Comparison of ENCODE assay signal across 17 cellular contexts in the genomic region with DNA sequence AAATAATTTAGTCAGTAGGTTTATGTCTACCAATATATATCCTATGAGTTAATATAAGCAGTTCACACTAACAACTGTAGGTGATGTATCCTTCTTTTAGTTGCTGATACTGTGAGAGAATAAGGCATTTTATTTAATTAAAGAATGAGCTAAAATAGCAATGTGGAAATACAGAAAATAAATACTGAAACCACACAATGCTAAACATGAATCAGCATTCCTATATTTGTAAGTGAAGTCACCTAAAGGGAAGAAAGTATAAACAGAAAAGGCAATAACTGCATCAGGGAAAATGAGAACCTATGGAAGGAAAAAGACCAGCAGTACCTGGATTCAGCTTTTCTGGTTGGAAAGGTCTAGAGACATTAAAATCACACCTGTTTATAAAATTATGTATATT.
DNase-seq lines count a peak whose midpoint lies in the region; FAIRE-seq and TF ChIP-seq lines count a peak whose summit lies in the region.
"Had no signal": no experiment of that assay in that cellular context is flagged by ENCODE, and none has a peak within 500 bp of the region (broad histone marks: within the 10 kb centered on the region; RNA-seq: fewer than 3 reads in every experiment).

No MANE protein-coding gene starts in this region.

- H2BK120ac ChIP-seq in mesenchymal stem cell (ENCODE audit: low read depth, low read length): no peak overlapping the region

- no peak overlapping the region for H2AK5ac ChIP-seq in mesenchymal stem cell (ENCODE audit: low read length, severe bottlenecking)

- CTCF ChIA-PET in OCI-LY7 (lab: Charles Lee; ENCODE audit: unreplicated experiment): no interaction called here

- no peak overlapping the region for H4K91ac ChIP-seq in mesenchymal stem cell (ENCODE audit: low read length)

- in situ Hi-C loops in G401 (cut with HindIII; ENCODE audit: low sequenced_read_pairs): no loop called here

- TF ChIP-seq CTCF in KMS-11 (conservative IDR thresholded peaks at IDR 0.05; ENCODE audit: low read depth, low read length) (no peak), OCI-LY7 (conservative IDR thresholded peaks at IDR 0.05; ENCODE audit: low read length) (no peak)

- H3K4ac ChIP-seq in mesenchymal stem cell (ENCODE audit: low read depth in 1 of 2, low read length in 2 of 2): no peak overlapping the region

- H2AFZ ChIP-seq in KMS-11 (ENCODE audit: low read depth) (no peak overlapping the region), mesenchymal stem cell (ENCODE audit: low read depth, low read length) (no peak overlapping the region), OCI-LY7 (ENCODE audit: low read length) (no peak overlapping the region)
- H2AFZ ChIP-seq: GM23248 had no signal

- H2BK5ac ChIP-seq in mesenchymal stem cell (ENCODE audit: low read depth, low read length, poor library complexity, severe bottlenecking): no peak overlapping the region

- H4K20me1 ChIP-seq in KMS-11 (ENCODE audit: insufficient read depth) (no peaks in the 10 kb centered on the region), OCI-LY7 (ENCODE audit: insufficient read depth, low read length) (no peaks in the 10 kb centered on the region)

- POLR2A ChIA-PET in OCI-LY7 (lab: Charles Lee): interaction anchor here (1.1 to 1.3 kb wide), 2 partner anchors 12 to 233 kb away, joined by 4 to 6 read pairs; no protein-coding TSS in a partner anchor

- H3K79me1 ChIP-seq in mesenchymal stem cell (replicated peaks; ENCODE audit: low read length, poor library complexity, severe bottlenecking): peaks cover 1% of the 10 kb centered on the region

- H3K9me2 ChIP-seq in OCI-LY7 (ENCODE audit: insufficient read depth, low read length): no peaks in the 10 kb centered on the region

- peaks cover 38% of the 10 kb centered on the region for H3K4me1 ChIP-seq in KMS-11 (ENCODE audit: low read depth, poor library complexity, severe bottlenecking)
- peaks cover 1% of the 10 kb centered on the region for H3K4me1 ChIP-seq in mesenchymal stem cell (ENCODE audit: control insufficient read depth, insufficient read depth, low read depth, low read length)
- peaks cover 20% of the 10 kb centered on the region for H3K4me1 ChIP-seq in OCI-LY7 (ENCODE audit: insufficient read depth, low read length, poor library complexity, severe bottlenecking)

- H3K9ac ChIP-seq in KMS-11 (no peak overlapping the region), mesenchymal stem cell (ENCODE audit: low read length) (no peak overlapping the region)
- H3K9ac ChIP-seq: GM23248 had no signal

- H3K18ac ChIP-seq in mesenchymal stem cell (ENCODE audit: low read depth in 1 of 2, low read length in 2 of 2): no peak overlapping the region

- no peak overlapping the region for H2BK12ac ChIP-seq in mesenchymal stem cell (ENCODE audit: low read length in 2 of 2)

- intact Hi-C loops in OCI-LY7 (cut with micrococcal nuclease; ENCODE audit: unreplicated experiment): no loop called here

- H3K27ac ChIP-seq in KMS-11: no peak overlapping the region
- no peak overlapping the region for H3K27ac ChIP-seq in mesenchymal stem cell (ENCODE audit: low read length, poor library complexity, severe bottlenecking)
- H3K27ac ChIP-seq in OCI-LY7 (ENCODE audit: low read depth, low read length, poor library complexity, severe bottlenecking): no peak overlapping the region
- H3K27ac ChIP-seq: C4-2B, GM23248 had no signal

- H3K4me2 ChIP-seq in KMS-11 (peak overlapping the region; percentile 8; the same call in 1 of the 2 replicates), mesenchymal stem cell (ENCODE audit: low read length, poor library complexity, severe bottlenecking) (no peak overlapping the region), OCI-LY7 (ENCODE audit: low read length) (no peak overlapping the region)

- no peaks in the 10 kb centered on the region for H3K27me3 ChIP-seq in KMS-11 (ENCODE audit: insufficient read depth, low read depth)
- no peaks in the 10 kb centered on the region for H3K27me3 ChIP-seq in mesenchymal stem cell (ENCODE audit: control insufficient read depth in 1 of 2, insufficient read depth in 1 of 2, low read length in 2 of 2)

- FAIRE-seq in colon (lab: Jason Lieb, UNC): peak; percentile 5
- FAIRE-seq: D721Med, GM12878, H54 had no signal

- no peaks in the 10 kb centered on the region for H3K79me2 ChIP-seq in KMS-11 (ENCODE audit: insufficient read depth, low read depth)
- no peaks in the 10 kb centered on the region for H3K79me2 ChIP-seq in OCI-LY7 (ENCODE audit: insufficient read depth, low read depth, low read length)

- H2BK15ac ChIP-seq in mesenchymal stem cell (ENCODE audit: low read depth, poor library complexity, severe bottlenecking): no peak overlapping the region

- H3K9me3 ChIP-seq in mesenchymal stem cell (ENCODE audit: control insufficient read depth, low read length) (no peaks in the 10 kb centered on the region), OCI-LY7 (ENCODE audit: low read length) (no peaks in the 10 kb centered on the region)
- H3K9me3 ChIP-seq: Caco-2 had no signal

- H3K4me3 ChIP-seq in KMS-11 (IDR thresholded peaks at IDR 0.05; ENCODE audit: insufficient read depth, low read depth, low read length): no peak overlapping the region
- H3K4me3 ChIP-seq in mesenchymal stem cell (ENCODE audit: insufficient read depth in 1 of 2, low read depth in 1 of 2, low read length in 2 of 2): no peak overlapping the region
- no peak overlapping the region for H3K4me3 ChIP-seq in OCI-LY7 (ENCODE audit: low read depth, low read length, poor library complexity, severe bottlenecking)
- H3K4me3 ChIP-seq: GM12878, GM23248 had no signal

- H3K36me3 ChIP-seq in KMS-11 (ENCODE audit: insufficient read depth) (no peaks in the 10 kb centered on the region), mesenchymal stem cell (ENCODE audit: control insufficient read depth in 1 of 2, insufficient read depth in 2 of 2, low read depth in 1 of 2, low read length in 2 of 2) (no peaks in the 10 kb centered on the region), OCI-LY7 (ENCODE audit: insufficient read depth, low read length) (no peaks in the 10 kb centered on the region)

- no peak overlapping the region for H3K23ac ChIP-seq in mesenchymal stem cell (ENCODE audit: low read length in 2 of 2)

- no TSS peak for BruUV-seq in OCI-LY7 (replicated peaks; lab: Mats Ljungman, UMichigan)

- H3K14ac ChIP-seq in mesenchymal stem cell (ENCODE audit: low read length in 2 of 2): no peak overlapping the region

- H4K8ac ChIP-seq in mesenchymal stem cell (ENCODE audit: low read length): no peak overlapping the region

- DNase-seq in mesenchymal stem cell: peak; percentile 21
- DNase-seq in G401 (ENCODE audit: low spot score): no peak
- DNase-seq in GDM1 (lab: John Stamatoyannopoulos, UW): no peak
- DNase-seq in globus pallidus (ENCODE audit: low spot score): no peak
- no peak for DNase-seq in OCI-LY7 (ENCODE audit: low spot score)
- DNase-seq: ACHN; Caco-2; CD4-positive, alpha-beta T cell; DMS79; GM23248; HCEC 1CT had no signal
